In the genomic region with DNA sequence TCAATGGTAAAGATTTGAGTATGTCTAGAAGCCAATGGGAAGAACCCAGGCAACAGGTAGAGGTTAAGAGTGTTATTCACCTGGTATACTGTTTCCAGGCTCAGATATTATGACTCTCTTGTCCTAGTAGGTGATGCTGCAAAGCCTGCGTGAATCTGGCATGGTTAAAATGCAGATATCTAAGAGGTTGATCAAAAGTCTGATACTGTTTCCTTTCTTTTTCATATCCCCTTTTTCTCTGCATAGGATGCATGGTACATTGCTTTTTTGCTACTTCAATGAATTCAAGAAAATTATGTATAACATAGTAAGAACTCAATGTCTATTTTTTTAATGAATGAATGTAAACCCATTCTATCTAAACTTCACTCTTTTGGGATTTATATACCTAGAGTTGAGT, we compare ENCODE assay signal across 7 cellular contexts.
"Had no signal": no experiment of that assay in that cellular context is flagged by ENCODE, and none has a peak within 500 bp of the region (broad histone marks: within the 10 kb centered on the region; RNA-seq: fewer than 3 reads in every experiment).

No MANE protein-coding gene starts in this region.

- DNase-seq: GM23248, GOT3, H7, HFFc6, IMR-90 had no signal

- H3K27ac Mint-ChIP-seq: HFFc6 had no signal

- H3K4me3 Mint-ChIP-seq: HFFc6 had no signal

- ATAC-seq: HCT116, K562 had no signal
